12 cellular contexts compared by ENCODE assay signal in the genomic region with DNA sequence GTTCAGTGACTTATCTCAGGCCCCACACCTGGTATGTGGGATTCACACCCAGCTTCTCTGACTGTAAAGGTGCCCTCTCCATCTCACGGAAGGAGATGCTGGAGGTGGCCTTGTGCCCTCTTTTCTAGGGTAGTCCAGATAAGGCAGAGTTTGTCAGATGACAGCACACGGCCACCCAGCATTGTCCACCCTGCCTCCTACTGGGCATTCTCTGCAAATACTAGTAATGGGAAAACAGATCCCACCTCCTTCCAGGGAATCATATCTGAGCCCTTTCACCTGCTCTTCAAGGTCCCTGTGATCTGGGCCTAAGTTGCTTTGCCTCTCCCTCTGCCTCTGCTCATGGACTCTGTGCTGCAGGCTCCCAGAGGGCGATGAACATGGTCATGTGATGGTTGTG.
A peak's percentile ranks its signal among the peaks of the same experiment; 100 is the strongest.
DNase-seq lines count a peak whose midpoint lies in the region; FAIRE-seq and TF ChIP-seq lines count a peak whose summit lies in the region.
"Had no signal": no experiment of that assay in that cellular context is flagged by ENCODE, and none has a peak within 500 bp of the region (broad histone marks: within the 10 kb centered on the region; RNA-seq: fewer than 3 reads in every experiment).

No MANE protein-coding gene starts in this region.

- H3K4me3 Mint-ChIP-seq in activated T-helper 2 cell treated with anti-CD3 and anti-CD28 coated beads, Interferon-gamma antibody, Interleukin-2, Interleukin-4, amounts not matched to agents 10 μg/mL and 5 μg/mL and 100 μg/mL, durations not matched to agents 14 hours and 24 hours and 36 hours (ENCODE audit: low read depth), result no peak overlapping the region
- H3K4me3 Mint-ChIP-seq: activated naive CD4-positive, alpha-beta T cell treated with anti-CD3 and anti-CD28 coated beads, Interleukin-2, amount 50 U/mL, for 24 hours had no signal

- no peak for DNase-seq in H1 (ENCODE audit: low read depth in 1 of 2, low spot score in 2 of 2)
- no peak for DNase-seq in retinal pigment epithelial cell (ENCODE audit: low read depth)
- DNase-seq in activated T-helper 2 cell treated with anti-CD3 and anti-CD28 coated beads, Interferon-gamma antibody, Interleukin-2, Interleukin-4, amounts not matched to agents 10 μg/mL and 5 μg/mL and 100 μg/mL, durations not matched to agents 14 hours and 24 hours and 36 hours (ENCODE audit: low spot score), result no peak
- no peak for DNase-seq in islet precursor cell
- DNase-seq in thyroid gland, result no peak
- DNase-seq: activated CD8-positive, alpha-beta memory T cell treated with anti-CD3 and anti-CD28 coated beads for 24 hours; NCI-H1048; NCI-H510A treated with DMSO at 0.1 percent for 48 hours had no signal

- H3K4me1 ChIP-seq in H1 (replicated peaks in 1 of 4; ENCODE audit: control insufficient read depth in 3 of 4, insufficient read depth in 4 of 4, low read length in 3 of 4) (no peaks in the 10 kb centered on the region; a peak in 1 of 7 replicates), thyroid gland (no peaks in the 10 kb centered on the region)

- TF ChIP-seq POLR2A in H1 (IDR thresholded peaks at IDR 0.05; ENCODE audit: control extremely low read depth in 1 of 2, low read depth in 2 of 2, low read length in 2 of 2), result no peak
- no peak for TF ChIP-seq POLR2A in thyroid gland (IDR thresholded peaks at IDR 0.05)

- H3K9me3 ChIP-seq in H1 (ENCODE audit: insufficient read depth in 2 of 2, low read depth in 1 of 2, low read length in 1 of 2) (no peaks in the 10 kb centered on the region), thyroid gland (no peaks in the 10 kb centered on the region)

- POLR2A ChIA-PET in H1 (lab: Charles Lee; ENCODE audit: partially characterized antibody), result no interaction called here

- TF ChIP-seq EP300 in Ishikawa (IDR thresholded peaks at IDR 0.05; ENCODE audit: borderline replicate concordance), result no peak
- no peak for TF ChIP-seq EP300 in H1 (IDR thresholded peaks at IDR 0.05; ENCODE audit: borderline replicate concordance in 1 of 2, low read depth in 2 of 2, low read length in 2 of 2)

- H3K18ac ChIP-seq in H1 (ENCODE audit: extremely low read depth, low read length), result no peak overlapping the region

- H2AFZ ChIP-seq in H1 (ENCODE audit: low read length), result no peak overlapping the region

- CTCF ChIA-PET in H1 (lab: Charles Lee; ENCODE audit: partially characterized antibody), result interaction anchor here (0.7 to 3.4 kb wide), 16 partner anchors 8 to 590 kb away, joined by 3 to 12 read pairs (median 3); no protein-coding TSS in a partner anchor

- no peak overlapping the region for H3K27ac Mint-ChIP-seq in activated T-helper 2 cell treated with anti-CD3 and anti-CD28 coated beads, Interferon-gamma antibody, Interleukin-2, Interleukin-4, amounts not matched to agents 10 μg/mL and 5 μg/mL and 100 μg/mL, durations not matched to agents 14 hours and 24 hours and 36 hours
- H3K27ac Mint-ChIP-seq: activated naive CD4-positive, alpha-beta T cell treated with anti-CD3 and anti-CD28 coated beads, Interleukin-2, amount 50 U/mL, for 24 hours had no signal

- H3K79me1 ChIP-seq in H1 (ENCODE audit: low read depth, low read length), result no peaks in the 10 kb centered on the region

- no peak overlapping the region for H2BK5ac ChIP-seq in H1 (ENCODE audit: low read depth, low read length)

- no peak overlapping the region for H3K4ac ChIP-seq in H1 (replicated peaks; ENCODE audit: insufficient read length, low read depth, low read length)

- no peaks in the 10 kb centered on the region for H3K79me2 ChIP-seq in H1 (ENCODE audit: control insufficient read depth in 1 of 2, insufficient read depth in 2 of 2, low read length in 2 of 2)

- H3K4me1 Mint-ChIP-seq in activated T-helper 2 cell treated with anti-CD3 and anti-CD28 coated beads, Interferon-gamma antibody, Interleukin-2, Interleukin-4, amounts not matched to agents 10 μg/mL and 5 μg/mL and 100 μg/mL, durations not matched to agents 14 hours and 24 hours and 36 hours (ENCODE audit: low read depth), result no peaks in the 10 kb centered on the region
- H3K4me1 Mint-ChIP-seq: activated naive CD4-positive, alpha-beta T cell treated with anti-CD3 and anti-CD28 coated beads, Interleukin-2, amount 50 U/mL, for 24 hours had no signal

- no peak overlapping the region for H2BK12ac ChIP-seq in H1 (ENCODE audit: low read depth, low read length)

- H3K4me3 ChIP-seq in H1 (ENCODE audit: extremely low read depth in 1 of 4, insufficient read depth in 2 of 4, low read depth in 3 of 4, low read length in 4 of 4), result no peak overlapping the region
- H3K4me3 ChIP-seq in retinal pigment epithelial cell (ENCODE audit: low read length), result no peak overlapping the region
- no peak overlapping the region for H3K4me3 ChIP-seq in thyroid gland (replicated peaks in 1 of 3)

- WGBS in H1 (ENCODE audit: extremely low coverage in 1 of 2, insufficient coverage in 1 of 2, insufficient read length in 1 of 2, insufficient replicate concordance in 2 of 2, low coverage in 1 of 2, low lambda C conversion rate in 2 of 2, missing lambda C conversion rate in 1 of 2), 2 experiments, result 93% methylated on average over 3 of the region's 3 CpGs; no CpG with 5 or more reads in 1 of the 2 experiments
- WGBS in thyroid gland, 2 donors, result 83 to 95% methylated on average over 2 to 3 of the region's 3 CpGs

- no peak overlapping the region for H3K4me2 ChIP-seq in H1 (ENCODE audit: insufficient read depth in 1 of 2, low read depth in 2 of 2, low read length in 2 of 2)

- no peaks in the 10 kb centered on the region for H3K27me3 ChIP-seq in H1 (replicated peaks in 1 of 4; ENCODE audit: control insufficient read depth in 3 of 4, extremely low read depth in 1 of 4, insufficient read depth in 3 of 4, low read length in 3 of 4)
- H3K27me3 ChIP-seq in thyroid gland, result no peaks in the 10 kb centered on the region

- intact Hi-C loops in activated T-helper 2 cell treated with anti-CD3 and anti-CD28 coated beads, Interferon-gamma antibody, Interleukin-2, Interleukin-4, amounts not matched to agents 10 μg/mL and 5 μg/mL and 100 μg/mL, durations not matched to agents 14 hours and 24 hours and 36 hours (cut with micrococcal nuclease), result no loop called here
- intact Hi-C loops in thyroid gland (cut with DNase I), result no loop called here

- no peak overlapping the region for H3K9ac ChIP-seq in H1 (replicated peaks in 1 of 4; ENCODE audit: extremely low read depth in 1 of 4, low read depth in 3 of 4, low read length in 3 of 4)

- TF ChIP-seq RAD21 in Ishikawa (IDR thresholded peaks at IDR 0.05; ENCODE audit: low read depth), result peak; percentile 42; the same call in 1 of the 2 replicates
- peak; percentile 29 to 34; a peak in 3 of 4 replicates for TF ChIP-seq RAD21 in H1 (IDR thresholded peaks at IDR 0.05 in 1 of 2, conservative IDR thresholded peaks at IDR 0.05 in 1 of 2; ENCODE audit: low read depth in 2 of 2, low read length in 2 of 2)

- peak; percentile 46; the same call in 2 of the 3 replicates for TF ChIP-seq CTCF in GM12872 (IDR thresholded peaks at IDR 0.05; ENCODE audit: insufficient read depth, low read depth, low read length)
- TF ChIP-seq CTCF in H1 (IDR thresholded peaks at IDR 0.05; ENCODE audit: control extremely low read depth in 1 of 3, insufficient read depth in 1 of 3, low read depth in 1 of 3, low read length in 3 of 3), result peak; percentile 18 to 55 (median 53); a peak in 3 of 4 replicates
- TF ChIP-seq CTCF in retinal pigment epithelial cell (conservative IDR thresholded peaks at IDR 0.05; ENCODE audit: low read depth, low read length), result peak; percentile 35
- peak in 1 of 6 experiments; percentile 10 for TF ChIP-seq CTCF in thyroid gland (IDR thresholded peaks at IDR 0.05)

- no peaks in the 10 kb centered on the region for H4K20me1 ChIP-seq in H1 (replicated peaks in 1 of 2; ENCODE audit: control insufficient read depth in 1 of 2, insufficient read depth in 2 of 2, low read length in 2 of 2)

- no peak overlapping the region for H3K23ac ChIP-seq in H1 (ENCODE audit: insufficient read length)

- H3K56ac ChIP-seq in H1 (replicated peaks; ENCODE audit: insufficient read length, low read depth, low read length), result no peak overlapping the region

- H3K23me2 ChIP-seq in H1 (ENCODE audit: low read depth, low read length), result no peaks in the 10 kb centered on the region

- H3K27me3 Mint-ChIP-seq in activated T-helper 2 cell treated with anti-CD3 and anti-CD28 coated beads, Interferon-gamma antibody, Interleukin-2, Interleukin-4, amounts not matched to agents 10 μg/mL and 5 μg/mL and 100 μg/mL, durations not matched to agents 14 hours and 24 hours and 36 hours (ENCODE audit: low read depth), result peaks cover 5% of the 10 kb centered on the region

- no peak overlapping the region for H3K14ac ChIP-seq in H1 (ENCODE audit: insufficient read length)

- no peaks in the 10 kb centered on the region for H3K36me3 Mint-ChIP-seq in activated T-helper 2 cell treated with anti-CD3 and anti-CD28 coated beads, Interferon-gamma antibody, Interleukin-2, Interleukin-4, amounts not matched to agents 10 μg/mL and 5 μg/mL and 100 μg/mL, durations not matched to agents 14 hours and 24 hours and 36 hours (ENCODE audit: low read depth)
- H3K36me3 Mint-ChIP-seq: activated naive CD4-positive, alpha-beta T cell treated with anti-CD3 and anti-CD28 coated beads, Interleukin-2, amount 50 U/mL, for 24 hours had no signal

- no peak overlapping the region for H2AK5ac ChIP-seq in H1 (ENCODE audit: low read depth, low read length)

- FAIRE-seq in H1 (lab: Jason Lieb, UNC), result no peak
- FAIRE-seq: colon had no signal

- no peaks in the 10 kb centered on the region for H3K9me3 Mint-ChIP-seq in activated T-helper 2 cell treated with anti-CD3 and anti-CD28 coated beads, Interferon-gamma antibody, Interleukin-2, Interleukin-4, amounts not matched to agents 10 μg/mL and 5 μg/mL and 100 μg/mL, durations not matched to agents 14 hours and 24 hours and 36 hours
- H3K9me3 Mint-ChIP-seq: activated naive CD4-positive, alpha-beta T cell treated with anti-CD3 and anti-CD28 coated beads, Interleukin-2, amount 50 U/mL, for 24 hours had no signal

- no peak overlapping the region for H2BK120ac ChIP-seq in H1 (replicated peaks; ENCODE audit: low read depth, low read length)

- no peaks in the 10 kb centered on the region for H3K36me3 ChIP-seq in H1 (ENCODE audit: control insufficient read depth in 2 of 4, insufficient read depth in 4 of 4, low read length in 3 of 4)
- no peaks in the 10 kb centered on the region for H3K36me3 ChIP-seq in thyroid gland

- no peak overlapping the region for H2BK20ac ChIP-seq in H1 (ENCODE audit: low read length)

- no peak overlapping the region for H4K8ac ChIP-seq in H1 (ENCODE audit: extremely low read depth, insufficient read depth, low read length)

- H4K91ac ChIP-seq in H1 (replicated peaks; ENCODE audit: insufficient read length, low read length), result no peak overlapping the region

- H2BK15ac ChIP-seq in H1 (ENCODE audit: low read length), result no peak overlapping the region

- H3K27ac ChIP-seq in H1 (ENCODE audit: low read depth, low read length) (no peak overlapping the region), thyroid gland (no peak overlapping the region)

- no peak overlapping the region for H4K5ac ChIP-seq in H1 (ENCODE audit: insufficient read length, low read depth, low read length)

TF ChIP-seq in H1, 55 proteins besides CTCF, POLR2A, EP300 and RAD21:
- TF ChIP-seq HDAC2 (IDR thresholded peaks at IDR 0.05; ENCODE audit: borderline replicate concordance in 1 of 2, low read depth in 2 of 2, low read length in 2 of 2), result no peak
- no peak for TF ChIP-seq SP2 (IDR thresholded peaks at IDR 0.05; ENCODE audit: low read length)
- no peak for TF ChIP-seq CEBPB (IDR thresholded peaks at IDR 0.05; ENCODE audit: low read depth, low read length)
